In genomic region chr15:67884514-67885225, GRCh38 we compare ENCODE assay signal across 8 cellular contexts.
DNase-seq lines count a peak whose midpoint lies in the region; ATAC-seq lines count a peak whose summit lies in the region.

No MANE protein-coding gene starts in this region.

- DNase-seq in ELF-1 (ENCODE audit: low read depth, low spot score) (peak; percentile 80), NCI-H1417 treated with DMSO at 0.1 percent for 48 hours (lab: John Stamatoyannopoulos, UW) (peak; percentile 10), kidney tubule cell (ENCODE audit: low spot score) (peak; percentile 59)
- peak; percentile 43 for DNase-seq in activated CD4-positive, alpha-beta T cell treated with anti-CD3 and anti-CD28 coated beads for 1 hour
- DNase-seq in stimulated activated CD4-positive, alpha-beta T cell treated with anti-CD3 and anti-CD28 coated beads, Interleukin-15, amount 100 ng/mL, for 1 hour (ENCODE audit: low read depth in 1 of 2, low spot score in 1 of 2): peak; percentile 35 to 38

- H3K27ac ChIP-seq in cingulate gyrus (ENCODE audit: low read depth, low read length): peak overlapping the region; percentile 83

- ATAC-seq in GM19324 (IDR thresholded peaks at IDR 0.05; ENCODE audit: low FRiP score, unreplicated experiment) (no peak), GM19395 (IDR thresholded peaks at IDR 0.05; ENCODE audit: unreplicated experiment) (no peak)

Comparison
In these comparisons a context has a peak if more than half of its experiments do, and no peak if none do; other contexts are left out.
1. DNase-seq: peak in every context shown above with its lines; median percentile 80 in ELF-1; 59 in kidney tubule cell; 43 in activated CD4-positive, alpha-beta T cell treated with anti-CD3 and anti-CD28 coated beads for 1 hour; 36 in stimulated activated CD4-positive, alpha-beta T cell treated with anti-CD3 and anti-CD28 coated beads, Interleukin-15, amount 100 ng/mL, for 1 hour; 10 in NCI-H1417 treated with DMSO at 0.1 percent for 48 hours.